28 cellular contexts compared by ENCODE assay signal in the genomic region with DNA sequence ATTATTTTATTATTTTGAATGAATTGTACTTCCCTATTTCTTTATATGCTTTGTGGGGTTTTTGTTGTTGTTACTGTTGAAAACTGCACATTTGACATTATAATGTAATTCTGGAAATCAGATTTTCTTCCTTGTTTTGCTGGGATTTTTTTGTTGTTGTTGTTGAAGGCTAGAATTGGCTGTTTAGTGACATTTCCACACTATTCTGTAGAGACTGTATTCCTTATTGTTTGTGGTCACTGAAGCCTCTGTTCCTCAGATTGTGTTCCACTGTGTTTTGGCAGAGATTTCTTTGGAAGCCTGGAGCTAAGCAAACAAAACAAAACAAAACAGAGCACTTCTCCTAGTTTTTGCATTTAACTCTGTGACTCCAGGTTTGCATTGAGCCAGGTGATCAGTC.
"Had no signal": no experiment of that assay in that cellular context is flagged by ENCODE, and none has a peak within 500 bp of the region (broad histone marks: within the 10 kb centered on the region; RNA-seq: fewer than 3 reads in every experiment).

No MANE protein-coding gene starts in this region.

- H3K4me3 ChIP-seq: left ventricle myocardium inferior, lung, neural progenitor cell, psoas muscle, right atrium auricular region, right lobe of liver, smooth muscle cell, tibial nerve, upper lobe of left lung, vagina had no signal

- H3K27ac Mint-ChIP-seq: mesothelial cell of epicardium; nephron progenitor cell; neural progenitor cell; stimulated activated memory B cell treated with anti-CD40 and anti-IgM and Interleukin-4, amounts not matched to agents 10 μg/mL and 1 μg/mL and 100 μg/mL, for 72 hours; stimulated activated naive CD8-positive, alpha-beta T cell treated with anti-CD3 and anti-CD28 coated beads, Interleukin-15, amount 100 ng/mL, for 72 hours had no signal

- H3K4me1 Mint-ChIP-seq: mesothelial cell of epicardium, nephron progenitor cell, neural progenitor cell had no signal

- H2AFZ ChIP-seq: neural progenitor cell, parathyroid adenoma had no signal

- DNase-seq: hypothalamus; islet precursor cell; left ventricle myocardium inferior; mesendoderm; naive B cell; natural killer cell; nephron progenitor cell; occipital lobe; psoas muscle; right lobe of liver; stimulated activated CD4-positive, alpha-beta T cell treated with anti-CD3 and anti-CD28 coated beads, Interleukin-1b, Interleukin-23, amount 100 ng/mL, for 48 hours; stimulated activated CD4-positive, alpha-beta T cell treated with anti-CD3 and anti-CD28 coated beads, Interleukin-2, amount 100 ng/mL, for 48 hours; stimulated activated CD4-positive, alpha-beta T cell treated with anti-CD3 and anti-CD28 coated beads, Interleukin-4, amount 100 ng/mL, for 4 hours; stimulated activated CD8-positive, alpha-beta memory T cell treated with anti-CD3 and anti-CD28 coated beads, Interleukin-4, amount 100 ng/mL, for 48 hours; stimulated activated naive CD4-positive, alpha-beta T cell treated with Interleukin-2 at 50 U/mL for 16 hours; stimulated activated naive CD8-positive, alpha-beta T cell treated with anti-CD3 and anti-CD28 coated beads, Interleukin-15, amount 100 ng/mL, for 72 hours; substantia nigra; upper lobe of left lung had no signal

- H3K9ac ChIP-seq: neural progenitor cell, parathyroid adenoma had no signal

- H3K4me1 ChIP-seq: left ventricle myocardium inferior, neural progenitor cell, parathyroid adenoma, psoas muscle, right atrium auricular region, right lobe of liver, tibial nerve, upper lobe of left lung, vagina had no signal

- H3K27me3 ChIP-seq: neural progenitor cell, neutrophil, right atrium auricular region, right lobe of liver, tibial nerve, upper lobe of left lung, vagina had no signal

- H3K27ac ChIP-seq: left ventricle myocardium inferior, neural progenitor cell, neutrophil, parathyroid adenoma, psoas muscle, right atrium auricular region, right lobe of liver, tibial nerve, upper lobe of left lung, vagina had no signal

- H3K4me3 Mint-ChIP-seq: mesothelial cell of epicardium; natural killer cell; nephron progenitor cell; neural progenitor cell; stimulated activated memory B cell treated with anti-CD40 and anti-IgM and Interleukin-4, amounts not matched to agents 10 μg/mL and 1 μg/mL and 100 μg/mL, for 72 hours; stimulated activated naive CD8-positive, alpha-beta T cell treated with anti-CD3 and anti-CD28 coated beads, Interleukin-15, amount 100 ng/mL, for 72 hours had no signal

- ATAC-seq: natural killer cell; psoas muscle; right lobe of liver; stimulated activated memory B cell treated with anti-CD40 and anti-IgM and Interleukin-4, amounts not matched to agents 10 μg/mL and 1 μg/mL and 100 μg/mL, for 72 hours; stimulated activated naive CD8-positive, alpha-beta T cell treated with anti-CD3 and anti-CD28 coated beads, Interleukin-15, amount 100 ng/mL, for 72 hours had no signal

- H3K27me3 Mint-ChIP-seq: naive B cell; stimulated activated memory B cell treated with anti-CD40 and anti-IgM and Interleukin-4, amounts not matched to agents 10 μg/mL and 1 μg/mL and 100 μg/mL, for 72 hours; stimulated activated naive CD8-positive, alpha-beta T cell treated with anti-CD3 and anti-CD28 coated beads, Interleukin-15, amount 100 ng/mL, for 72 hours had no signal

- H3K36me3 ChIP-seq: left ventricle myocardium inferior, neutrophil, right atrium auricular region, right lobe of liver, upper lobe of left lung, vagina had no signal

- H3K9me3 ChIP-seq: neutrophil had no signal

- H3K4me2 ChIP-seq: neural progenitor cell, smooth muscle cell had no signal
